In genomic region chr15:31302029-31302657, GRCh38 we compare ENCODE assay signal across 14 cellular contexts. TPM values are rescaled to one million over a fixed set of nuclear protein-coding genes. Genes with fewer than 3 reads are reported as not detected.
A peak's percentile ranks its signal among the peaks of the same experiment; 100 is the strongest.
DNase-seq lines count a peak whose midpoint lies in the region; ATAC-seq, FAIRE-seq and TF ChIP-seq lines count a peak whose summit lies in the region.
"Had no signal": no experiment of that assay in that cellular context is flagged by ENCODE, and none has a peak within 500 bp of the region (broad histone marks: within the 10 kb centered on the region; RNA-seq: fewer than 3 reads in every experiment).

No MANE protein-coding gene starts in this region.

- no peak overlapping the region for H2BK5ac ChIP-seq in H1 (ENCODE audit: low read depth, low read length)

- ATAC-seq in SK-N-SH treated with all-trans-retinoic acid at 6 μM for 48 hours = no peak
- ATAC-seq in activated CD4-positive, CD25-positive, alpha-beta regulatory T cell treated with anti-CD3 and anti-CD28 coated beads, Interleukin-2, amount 50 U/mL, for 24 hours = no peak
- ATAC-seq: lower lobe of right lung had no signal

- no peaks in the 10 kb centered on the region for H4K20me1 ChIP-seq in SK-N-SH (ENCODE audit: insufficient read depth)
- no peaks in the 10 kb centered on the region for H4K20me1 ChIP-seq in H1 (replicated peaks in 1 of 2; ENCODE audit: control insufficient read depth in 1 of 2, insufficient read depth in 2 of 2, low read length in 2 of 2)

- H3K23ac ChIP-seq in H1 (ENCODE audit: insufficient read length) = no peak overlapping the region

- DNase-seq in SK-N-SH (peak; percentile 49), NAMALWA (ENCODE audit: low spot score) (peak; percentile 45), H1 (ENCODE audit: low read depth in 1 of 2, low spot score in 2 of 2) (peak in 1 of 2 experiments; percentile 39), sigmoid colon (peak; percentile 52), SKM-1 treated with dmso at 0.1 percent for 144 hours (lab: John Stamatoyannopoulos, UW; ENCODE audit: unreplicated experiment) (no peak), GM10248 (ENCODE audit: extremely low spot score) (no peak)
- DNase-seq: aorta, dermis blood vessel endothelial cell, lower lobe of right lung, NCI-H2081 treated with DMSO at 0.1 percent for 48 hours had no signal

- no peak overlapping the region for H3K4me3 ChIP-seq in SK-N-SH (ENCODE audit: low read depth in 2 of 2, low read length in 1 of 2)
- H3K4me3 ChIP-seq in H1 (ENCODE audit: extremely low read depth in 1 of 4, insufficient read depth in 2 of 4, low read depth in 3 of 4, low read length in 4 of 4) = no peak overlapping the region
- no peak overlapping the region for H3K4me3 ChIP-seq in sigmoid colon
- H3K4me3 ChIP-seq: lower lobe of right lung, SJCRH30 had no signal

- H2BK12ac ChIP-seq in H1 (ENCODE audit: low read depth, low read length) = peak overlapping the region; percentile 75; the same call in 1 of the 2 replicates

- CTCF ChIA-PET in SK-N-SH (lab: Yijun Ruan, JAX) = interaction anchor here (0.6 to 1.8 kb wide), 2 partner anchors 24 to 30 kb away, joined by 3 to 7 read pairs; partner anchors contain the start of gene KLF13
- CTCF ChIA-PET in H1 (lab: Charles Lee; ENCODE audit: partially characterized antibody) = interaction anchor here (0.6 to 2.6 kb wide), 8 partner anchors 10 to 119 kb away, joined by 3 to 13 read pairs (median 4); no protein-coding TSS in a partner anchor
- CTCF ChIA-PET in GM10248 (lab: Yijun Ruan, JAX) = interaction anchor here (1.6 kb wide), 1 partner anchor 18 kb away, joined by 3 read pairs; no protein-coding TSS in a partner anchor

- no peak overlapping the region for H4K5ac ChIP-seq in H1 (ENCODE audit: insufficient read length, low read depth, low read length)

- 0 out of 2 replicates have a peak, but pooled peaks cover 3% of the 10 kb centered on the region for H3K27me3 ChIP-seq in SK-N-SH (ENCODE audit: insufficient read depth)
- peaks cover 0 to 2% (median 0%) of the 10 kb centered on the region in 4 experiments; a peak in 1 of 7 replicates for H3K27me3 ChIP-seq in H1 (replicated peaks in 1 of 4; ENCODE audit: control insufficient read depth in 3 of 4, extremely low read depth in 1 of 4, insufficient read depth in 3 of 4, low read length in 3 of 4)
- no peaks in the 10 kb centered on the region for H3K27me3 ChIP-seq in sigmoid colon
- H3K27me3 ChIP-seq: SJCRH30 had no signal

- no peak overlapping the region for H4K91ac ChIP-seq in H1 (replicated peaks; ENCODE audit: insufficient read length, low read length)

- no peak overlapping the region for H3K4ac ChIP-seq in H1 (replicated peaks; ENCODE audit: insufficient read length, low read depth, low read length)

- H3K27ac ChIP-seq in SK-N-SH (ENCODE audit: low read depth in 2 of 2, low read length in 1 of 2) = peak overlapping the region in 1 of 2 experiments; percentile 94; a peak in 2 of 4 replicates
- H3K27ac ChIP-seq in H1 (ENCODE audit: low read depth, low read length) = no peak overlapping the region
- no peak overlapping the region for H3K27ac ChIP-seq in sigmoid colon
- H3K27ac ChIP-seq: lower lobe of right lung, SJCRH30 had no signal

- H3K14ac ChIP-seq in H1 (ENCODE audit: insufficient read length) = no peak overlapping the region

- no peaks in the 10 kb centered on the region for H3K23me2 ChIP-seq in H1 (ENCODE audit: low read depth, low read length)

- H3K79me1 ChIP-seq in H1 (ENCODE audit: low read depth, low read length) = no peaks in the 10 kb centered on the region

- TF ChIP-seq RAD21 in SK-N-SH (IDR thresholded peaks at IDR 0.05; ENCODE audit: low read length) (no peak), H1 (IDR thresholded peaks at IDR 0.05 in 1 of 2, conservative IDR thresholded peaks at IDR 0.05 in 1 of 2; ENCODE audit: low read depth in 2 of 2, low read length in 2 of 2) (no peak)

- WGBS in SK-N-SH (ENCODE audit: low lambda C conversion rate) = 83% methylated on average over 9 of the region's 13 CpGs
- 87% methylated on average over 13 of the region's 13 CpGs; no CpG with 5 or more reads in 1 of the 2 experiments for WGBS in H1 (ENCODE audit: extremely low coverage in 1 of 2, insufficient coverage in 1 of 2, insufficient read length in 1 of 2, insufficient replicate concordance in 2 of 2, low coverage in 1 of 2, low lambda C conversion rate in 2 of 2, missing lambda C conversion rate in 1 of 2), 2 experiments
- WGBS in sigmoid colon, 2 donors = 93 to 94% methylated on average over 13 of the region's 13 CpGs

- no peak for TF ChIP-seq POLR2A in H1 (IDR thresholded peaks at IDR 0.05; ENCODE audit: control extremely low read depth in 1 of 2, low read depth in 2 of 2, low read length in 2 of 2)
- no peak for TF ChIP-seq POLR2A in sigmoid colon (IDR thresholded peaks at IDR 0.05)

- H2BK20ac ChIP-seq in H1 (ENCODE audit: low read length) = peak overlapping the region; percentile 72; the same call in 1 of the 2 replicates

- intact Hi-C loops in sigmoid colon (cut with DNase I) = no loop called here

- FAIRE-seq in H1 (lab: Jason Lieb, UNC) = no peak
- FAIRE-seq: A204.1 had no signal

- no peaks in the 10 kb centered on the region for H3F3A ChIP-seq in SK-N-SH (replicated peaks; ENCODE audit: insufficient read depth)

- H3K9ac ChIP-seq in SK-N-SH (no peak overlapping the region), H1 (replicated peaks in 1 of 4; ENCODE audit: extremely low read depth in 1 of 4, low read depth in 3 of 4, low read length in 3 of 4) (no peak overlapping the region)

- H3K4me2 ChIP-seq in SK-N-SH (no peak overlapping the region), H1 (ENCODE audit: insufficient read depth in 1 of 2, low read depth in 2 of 2, low read length in 2 of 2) (no peak overlapping the region)

- no peaks in the 10 kb centered on the region for H3K79me2 ChIP-seq in SK-N-SH (ENCODE audit: insufficient read depth)
- H3K79me2 ChIP-seq in H1 (ENCODE audit: control insufficient read depth in 1 of 2, insufficient read depth in 2 of 2, low read length in 2 of 2) = no peaks in the 10 kb centered on the region

- H2AFZ ChIP-seq in SK-N-SH (ENCODE audit: low read depth) (no peak overlapping the region), H1 (ENCODE audit: low read length) (no peak overlapping the region)

- no peak for TF ChIP-seq EP300 in SK-N-SH (IDR thresholded peaks at IDR 0.05; ENCODE audit: borderline replicate concordance in 1 of 2, low read depth in 1 of 2, low read length in 1 of 2)
- no peak for TF ChIP-seq EP300 in H1 (IDR thresholded peaks at IDR 0.05; ENCODE audit: borderline replicate concordance in 1 of 2, low read depth in 2 of 2, low read length in 2 of 2)
- no peak for TF ChIP-seq EP300 in sigmoid colon (IDR thresholded peaks at IDR 0.05)

- H3K36me3 ChIP-seq in SK-N-SH (replicated peaks in 1 of 2; ENCODE audit: control insufficient read depth in 1 of 2, insufficient read depth in 2 of 2, low read length in 1 of 2) = no peaks in the 10 kb centered on the region
- H3K36me3 ChIP-seq in H1 (ENCODE audit: control insufficient read depth in 2 of 4, insufficient read depth in 4 of 4, low read length in 3 of 4) = no peaks in the 10 kb centered on the region
- H3K36me3 ChIP-seq in sigmoid colon = no peaks in the 10 kb centered on the region
- H3K36me3 ChIP-seq: lower lobe of right lung, SJCRH30 had no signal

- H3K56ac ChIP-seq in H1 (replicated peaks; ENCODE audit: insufficient read length, low read depth, low read length) = no peak overlapping the region

- H2AK5ac ChIP-seq in H1 (ENCODE audit: low read depth, low read length) = no peak overlapping the region

- POLR2A ChIA-PET in SK-N-SH (lab: Yijun Ruan, JAX) = interaction anchor here (1.3 kb wide), 1 partner anchor 66 kb away, joined by 4 read pairs; no protein-coding TSS in a partner anchor
- POLR2A ChIA-PET in H1 (lab: Charles Lee; ENCODE audit: partially characterized antibody) = no interaction called here
- POLR2A ChIA-PET in GM10248 (lab: Yijun Ruan, JAX) = no interaction called here

- no peak overlapping the region; the same call in 1 of the 2 replicates for H3K18ac ChIP-seq in H1 (ENCODE audit: extremely low read depth, low read length)

- H3K4me1 ChIP-seq in SK-N-SH (ENCODE audit: control insufficient read depth in 1 of 2, insufficient read depth in 2 of 2, low read depth in 1 of 2, low read length in 1 of 2) (peaks cover 0 to 82% of the 10 kb centered on the region in 2 experiments; a peak in 2 of 4 replicates), H1 (replicated peaks in 1 of 4; ENCODE audit: control insufficient read depth in 3 of 4, insufficient read depth in 4 of 4, low read length in 3 of 4) (peaks cover 9 to 46% (median 37%) of the 10 kb centered on the region in 4 experiments), sigmoid colon (no peaks in the 10 kb centered on the region)

- no peak overlapping the region for H4K8ac ChIP-seq in H1 (ENCODE audit: extremely low read depth, insufficient read depth, low read length)

- no peak overlapping the region for H2BK15ac ChIP-seq in H1 (ENCODE audit: low read length)

- TF ChIP-seq CTCF in SK-N-SH (IDR thresholded peaks at IDR 0.05) (no peak), H1 (IDR thresholded peaks at IDR 0.05; ENCODE audit: control extremely low read depth in 1 of 3, insufficient read depth in 1 of 3, low read depth in 1 of 3, low read length in 3 of 3) (no peak), sigmoid colon (IDR thresholded peaks at IDR 0.05) (no peak), GM10248 (IDR thresholded peaks at IDR 0.05; ENCODE audit: control extremely low read depth, extremely low read depth, low read depth, missing control alignments) (no peak)

- H3K9me3 ChIP-seq in SK-N-SH (no peaks in the 10 kb centered on the region), H1 (ENCODE audit: insufficient read depth in 2 of 2, low read depth in 1 of 2, low read length in 1 of 2) (no peaks in the 10 kb centered on the region), sigmoid colon (no peaks in the 10 kb centered on the region)
- H3K9me3 ChIP-seq: lower lobe of right lung, SJCRH30 had no signal

- H2BK120ac ChIP-seq in H1 (replicated peaks; ENCODE audit: low read depth, low read length) = no peak overlapping the region

- H3K9me2 ChIP-seq in SK-N-SH = no peaks in the 10 kb centered on the region

TF ChIP-seq in SK-N-SH, 30 proteins besides CTCF, POLR2A, EP300 and RAD21 (continues in another document):
- TF ChIP-seq JUND (IDR thresholded peaks at IDR 0.05) = no peak

RNA-seq across cellular contexts. Expression of gene KLF13, which starts 24.5 kb away (rescaled TPM):
- 7.1 and 8.6 TPM in 2 replicates for polyA plus RNA-seq in SK-N-SH (2012; rRNA removed)
- polyA plus RNA-seq in SK-N-SH (2012; cell fraction: cytosol; rRNA removed) = 9.4 and 11.1 TPM in 2 replicates
- 7.4 and 9.3 TPM in 2 replicates for polyA plus RNA-seq in SK-N-SH (2012; cell fraction: nucleus; rRNA removed)
- 32.4 and 33.4 TPM in 2 replicates for total RNA-seq in H1 (2021; fragmentation: NEBNext Ultra II Directional; extraction: Animal tissue kit (Norgen Biotek cat#: 25700))
- polyA plus RNA-seq in H1 (2011; rRNA removed) = 15.7 and 18.3 TPM in 2 replicates
- polyA plus RNA-seq in H1 (2011; cell fraction: cytosol; rRNA removed) = 16.2 TPM
- 17.3 TPM for polyA plus RNA-seq in H1 (2011; cell fraction: nucleus; rRNA removed)
- 21.5 to 39.3 TPM (median 24.4 TPM) in 4 replicates for polyA plus RNA-seq in H1 (2012, experiment 1 of 2)
- polyA plus RNA-seq in H1 (2012, experiment 2 of 2) = 13.0 TPM
- 34.5 TPM for polyA plus RNA-seq in H1 (2013, experiment 1 of 2)
- polyA plus RNA-seq in H1 (2013, experiment 2 of 2) = 37.8 TPM
- 15.4 and 21.4 TPM in 2 replicates for polyA minus RNA-seq in H1 (2011; rRNA and poly(A)+ RNA removed)
- polyA minus RNA-seq in H1 (2011; cell fraction: cytosol; rRNA and poly(A)+ RNA removed) = 21.7 TPM
- 10.9 TPM for polyA minus RNA-seq in H1 (2011; cell fraction: nucleus; rRNA and poly(A)+ RNA removed)
- 10 to 100 TPM; 18.7 to 28.0 (median 24.5) TPM for total RNA-seq in sigmoid colon
- polyA plus RNA-seq in sigmoid colon = 10 to 100 TPM; 23.4 to 71.9 (median 48.6) TPM

Comparison
In these comparisons a context has a peak if more than half of its experiments do, and no peak if none do; other contexts are left out.
1. DNase-seq: peak in SK-N-SH (single experiment), NAMALWA (single experiment) and sigmoid colon (single experiment); none in SKM-1 treated with dmso at 0.1 percent for 144 hours (single experiment) and GM10248 (single experiment).